11 cellular contexts compared by ENCODE assay signal in genomic region chr1:219120625-219121544, GRCh38. TPM values are rescaled to one million over a fixed set of nuclear protein-coding genes. Genes with fewer than 3 reads are reported as not detected.
DNase-seq lines count a peak whose midpoint lies in the region; ATAC-seq and TF ChIP-seq lines count a peak whose summit lies in the region.
"Had no signal": no experiment of that assay in that cellular context is flagged by ENCODE, and none has a peak within 500 bp of the region (broad histone marks: within the 10 kb centered on the region; RNA-seq: fewer than 3 reads in every experiment).

No MANE protein-coding gene starts in this region.

- H3K27me3 ChIP-seq in colonic mucosa = no peaks in the 10 kb centered on the region
- H3K27me3 ChIP-seq: pancreas had no signal

- in situ Hi-C loops in KBM-7 (cut with MboI; ENCODE audit: low pct_unique_long_range_greater_than_20kb, low sequenced_read_pairs) = no loop called here

- H3K4me3 Mint-ChIP-seq in nephron progenitor cell = no peak overlapping the region

- TF ChIP-seq CTCF in AG10803 (conservative IDR thresholded peaks at IDR 0.05; ENCODE audit: low read length) = no peak
- TF ChIP-seq CTCF in colonic mucosa (IDR thresholded peaks at IDR 0.05) = no peak
- TF ChIP-seq CTCF in nephron progenitor cell (IDR thresholded peaks at IDR 0.05) = no peak

- no peaks in the 10 kb centered on the region for H3K4me1 ChIP-seq in colonic mucosa
- H3K4me1 ChIP-seq: Caco-2, pancreas had no signal

- no peak overlapping the region for H3K9ac ChIP-seq in colonic mucosa (ENCODE audit: low read depth in 2 of 2, low read length in 2 of 2)

- DNase-seq in AG10803 (ENCODE audit: low read depth) = peak; percentile 96
- peak; percentile 93 for DNase-seq in NCI-H460 (ENCODE audit: extremely low read depth, low read depth)
- DNase-seq in colonic mucosa = peak; percentile 21
- no peak for DNase-seq in nephron progenitor cell
- no peak for DNase-seq in activated gamma-delta T cell treated with Interleukin-2 at 50 U/mL for 16 hours
- DNase-seq in KBM-7 = no peak
- DNase-seq: Caco-2, NCI-H2081 treated with DMSO at 0.1 percent for 48 hours, pancreas had no signal

- intact Hi-C loops in colonic mucosa (cut with DNase I) = no loop called here

- H3K4me1 Mint-ChIP-seq in nephron progenitor cell = peaks cover 18% of the 10 kb centered on the region

- ATAC-seq in HG02610 (IDR thresholded peaks at IDR 0.05; ENCODE audit: unreplicated experiment) (no peak), HG03432 (IDR thresholded peaks at IDR 0.05; ENCODE audit: unreplicated experiment) (no peak)

- no peaks in the 10 kb centered on the region for H3K9me3 Mint-ChIP-seq in nephron progenitor cell

- peak overlapping the region; percentile 27 for H3K27ac Mint-ChIP-seq in nephron progenitor cell

- 0 out of 2 replicates have a peak overlapping the region, but pooled peaks have one; percentile 0 for H3K4me3 ChIP-seq in AG10803 (ENCODE audit: low read length)
- H3K4me3 ChIP-seq in colonic mucosa = no peak overlapping the region
- H3K4me3 ChIP-seq: pancreas had no signal

- H3K9me3 ChIP-seq in colonic mucosa = no peaks in the 10 kb centered on the region
- H3K9me3 ChIP-seq: Caco-2, pancreas had no signal

- no peak overlapping the region for H3K27ac ChIP-seq in colonic mucosa
- H3K27ac ChIP-seq: pancreas had no signal

- no peaks in the 10 kb centered on the region for H3K36me3 ChIP-seq in colonic mucosa
- H3K36me3 ChIP-seq: pancreas had no signal

- H3K36me3 Mint-ChIP-seq in nephron progenitor cell (ENCODE audit: low read depth) = no peaks in the 10 kb centered on the region

- peaks cover 2% of the 10 kb centered on the region for H3K27me3 Mint-ChIP-seq in nephron progenitor cell (ENCODE audit: low read depth, poor library complexity)

RNA-seq across cellular contexts. Expression of gene LYPLAL1, which starts 52.8 kb away (rescaled TPM):
- total RNA-seq in NCI-H460 (2014; rRNA removed; shearing (Covaris generic)) = 104 and 108 TPM in 2 replicates
- polyA plus RNA-seq in NCI-H460 (2014; cell fraction: nucleus; rRNA removed) = 138 and 141 TPM in 2 replicates
- 10 to 100 TPM; 14.3 to 23.0 TPM for total RNA-seq in colonic mucosa

Comparison
In these comparisons a context has a peak if more than half of its experiments do, and no peak if none do; other contexts are left out.
1. DNase-seq: peak in AG10803 (single experiment), NCI-H460 (single experiment) and colonic mucosa (single experiment); none in nephron progenitor cell (single experiment), activated gamma-delta T cell treated with Interleukin-2 at 50 U/mL for 16 hours (single experiment) and KBM-7 (single experiment).